ENCODE assay signal across 30 cellular contexts in the genomic region with DNA sequence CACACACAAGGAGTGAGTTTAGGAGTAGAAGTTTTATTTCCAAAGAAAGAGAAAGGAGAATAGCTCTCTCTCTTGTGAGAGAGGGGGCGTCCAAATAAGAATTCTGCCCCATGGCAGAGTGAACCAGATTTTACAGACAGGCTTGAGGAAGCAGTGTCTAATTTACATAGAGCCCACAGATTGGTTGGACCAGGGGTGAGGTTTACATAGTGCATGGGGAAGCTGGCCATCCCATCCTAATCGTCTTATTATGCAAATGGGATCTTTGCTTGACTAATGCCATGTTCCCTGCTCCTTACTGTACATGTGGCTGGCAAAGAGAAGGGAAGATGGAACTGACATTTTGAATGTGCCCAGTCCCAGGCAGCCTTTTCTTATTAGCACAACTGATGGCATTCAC.
DNase-seq lines count a peak whose midpoint lies in the region; ATAC-seq, FAIRE-seq and TF ChIP-seq lines count a peak whose summit lies in the region.
"Had no signal": no experiment of that assay in that cellular context is flagged by ENCODE, and none has a peak within 500 bp of the region (broad histone marks: within the 10 kb centered on the region; RNA-seq: fewer than 3 reads in every experiment).

No MANE protein-coding gene starts in this region.

- RAD21 ChIA-PET in GM12878 (lab: Charles Lee; ENCODE audit: unreplicated experiment) = interaction anchor here (0.7 to 3.9 kb wide), 6 partner anchors 46 to 505 kb away, joined by 4 to 40 read pairs (median 6); no protein-coding TSS in a partner anchor

- no peaks in the 10 kb centered on the region for H3K27me3 Mint-ChIP-seq in GM23338 (ENCODE audit: insufficient read depth, low read depth, poor library complexity)
- H3K27me3 Mint-ChIP-seq: activated B cell treated with CpG ODN at 0.5 μM for 24 hours; CD4-positive, CD25-positive, alpha-beta regulatory T cell; naive thymus-derived CD8-positive, alpha-beta T cell; stimulated activated naive CD8-positive, alpha-beta T cell treated with anti-CD3 and anti-CD28 coated beads, Interleukin-15, amount 100 ng/mL, for 72 hours had no signal

- H3K36me3 ChIP-seq in A673 (ENCODE audit: insufficient read depth, low read length, poor library complexity, severe bottlenecking) (no peaks in the 10 kb centered on the region), GM23338 (ENCODE audit: insufficient read depth) (no peaks in the 10 kb centered on the region; the same call in 1 of the 2 replicates), GM12878 (ENCODE audit: control insufficient read depth in 2 of 2, insufficient read depth in 2 of 2, low read length in 1 of 2) (no peaks in the 10 kb centered on the region), OCI-LY7 (ENCODE audit: insufficient read depth, low read length) (no peaks in the 10 kb centered on the region)
- H3K36me3 ChIP-seq: gastroesophageal sphincter, pancreas, upper lobe of right lung had no signal

- SMC1A ChIA-PET in GM12878 (lab: Charles Lee; ENCODE audit: uncharacterized antibody, unreplicated experiment) = interaction anchor here (0.6 to 2.9 kb wide), 7 partner anchors 110 to 1147 kb away, joined by 3 to 30 read pairs (median 5); no protein-coding TSS in a partner anchor

- H3K9me2 ChIP-seq in GM23338 (ENCODE audit: insufficient read depth) = no peaks in the 10 kb centered on the region
- no peaks in the 10 kb centered on the region for H3K9me2 ChIP-seq in OCI-LY7 (ENCODE audit: insufficient read depth, low read length)

- no peak overlapping the region for H3K4me3 ChIP-seq in A673 (ENCODE audit: low read depth, low read length, poor library complexity, severe bottlenecking)
- H3K4me3 ChIP-seq in GM23338 = no peak overlapping the region
- no peak overlapping the region for H3K4me3 ChIP-seq in GM12878
- no peak overlapping the region for H3K4me3 ChIP-seq in OCI-LY7 (ENCODE audit: low read depth, low read length, poor library complexity, severe bottlenecking)
- H3K4me3 ChIP-seq: gastroesophageal sphincter, GM23248, pancreas, upper lobe of right lung had no signal

- FAIRE-seq in GM12878 (lab: Jason Lieb, UNC) = no peak
- FAIRE-seq: GM18507, pancreas had no signal

- H2AFZ ChIP-seq in GM23338 (no peak overlapping the region), GM12878 (ENCODE audit: control insufficient read depth, low read depth, low read length) (no peak overlapping the region), OCI-LY7 (ENCODE audit: low read length) (no peak overlapping the region; the same call in 1 of the 2 replicates)
- H2AFZ ChIP-seq: GM23248 had no signal

- BruUV-seq in A673 (replicated peaks; lab: Mats Ljungman, UMichigan) (no TSS peak), GM12878 (replicated peaks; lab: Mats Ljungman, UMichigan) (no TSS peak), OCI-LY7 (replicated peaks; lab: Mats Ljungman, UMichigan) (no TSS peak)

- H3K9ac ChIP-seq in GM12878 (ENCODE audit: control insufficient read depth, insufficient read depth, low read length) = no peak overlapping the region
- H3K9ac ChIP-seq: GM23248 had no signal

- TF ChIP-seq POLR2A in GM12878 (IDR thresholded peaks at IDR 0.05; ENCODE audit: low read depth, low read length) = no peak

- no peak for TF ChIP-seq RAD21 in GM12878 (IDR thresholded peaks at IDR 0.05; ENCODE audit: insufficient read depth, low read depth, low read length)

- POLR2A ChIA-PET in A673 (lab: Charles Lee; ENCODE audit: low non-redundant PET) (no interaction called here), GM12878 (lab: Charles Lee) (no interaction called here), OCI-LY7 (lab: Charles Lee) (interaction anchor here (0.7 to 0.8 kb wide), 2 partner anchors 109 to 127 kb away, joined by 3 read pairs; no protein-coding TSS in a partner anchor)

- intact Hi-C loops in A673 (cut with micrococcal nuclease; ENCODE audit: unreplicated experiment) (loop anchor here (1.0 to 10.0 kb wide), 4 partner anchors 109 to 471 kb away; no protein-coding TSS in a partner anchor), GM12878 (cut with micrococcal nuclease; ENCODE audit: unreplicated experiment) (loop anchor here (1.0 to 5.0 kb wide), 7 partner anchors 49 to 503 kb away; no protein-coding TSS in a partner anchor), OCI-LY7 (cut with micrococcal nuclease; ENCODE audit: unreplicated experiment) (loop anchor here (1.0 to 5.0 kb wide), 6 partner anchors 48 to 502 kb away; no protein-coding TSS in a partner anchor)

- peaks cover 45% of the 10 kb centered on the region for H3K36me3 Mint-ChIP-seq in GM23338 (ENCODE audit: low read depth)
- H3K36me3 Mint-ChIP-seq: activated CD4-positive, alpha-beta memory T cell treated with anti-CD3 and anti-CD28 coated beads for 36 hours; CD4-positive, CD25-positive, alpha-beta regulatory T cell; naive thymus-derived CD8-positive, alpha-beta T cell had no signal

- H3K27ac ChIP-seq in A673 (ENCODE audit: low read depth, low read length, poor library complexity, severe bottlenecking) (no peak overlapping the region), GM23338 (ENCODE audit: low read depth) (no peak overlapping the region), GM12878 (ENCODE audit: control insufficient read depth, insufficient read depth) (no peak overlapping the region), OCI-LY7 (ENCODE audit: low read depth, low read length, poor library complexity, severe bottlenecking) (no peak overlapping the region)
- H3K27ac ChIP-seq: gastroesophageal sphincter, GM23248, pancreas, upper lobe of right lung had no signal

- in situ Hi-C loops in GM12878 (cut with MboI) = loop anchor here (5.0 kb wide), 2 partner anchors 108 to 228 kb away; no protein-coding TSS in a partner anchor

- H3K27me3 ChIP-seq in A673 (replicated peaks; ENCODE audit: insufficient read depth, low read depth, low read length, poor library complexity) (no peaks in the 10 kb centered on the region), GM23338 (ENCODE audit: insufficient read depth) (no peaks in the 10 kb centered on the region), GM12878 (replicated peaks in 1 of 2; ENCODE audit: control insufficient read depth in 2 of 2, insufficient read depth in 2 of 2, low read length in 1 of 2) (no peaks in the 10 kb centered on the region)
- H3K27me3 ChIP-seq: gastroesophageal sphincter, pancreas, upper lobe of right lung had no signal

- H3K4me1 ChIP-seq in A673 (ENCODE audit: insufficient read depth, low read length, poor library complexity, severe bottlenecking) = no peaks in the 10 kb centered on the region
- H3K4me1 ChIP-seq in GM23338 (ENCODE audit: insufficient read depth) = no peaks in the 10 kb centered on the region
- H3K4me1 ChIP-seq in GM12878 (ENCODE audit: control insufficient read depth, insufficient read depth, low read length) = no peaks in the 10 kb centered on the region
- H3K4me1 ChIP-seq in OCI-LY7 (ENCODE audit: insufficient read depth, low read length, poor library complexity, severe bottlenecking) = no peaks in the 10 kb centered on the region
- H3K4me1 ChIP-seq: gastroesophageal sphincter, upper lobe of right lung had no signal

- TF ChIP-seq EP300 in GM12878 (IDR thresholded peaks at IDR 0.05; ENCODE audit: borderline replicate concordance in 1 of 2, control insufficient read depth in 1 of 2, low read depth in 2 of 2, low read length in 2 of 2) = no peak

- H3K79me2 ChIP-seq in GM23338 (replicated peaks; ENCODE audit: insufficient read depth) = no peaks in the 10 kb centered on the region
- H3K79me2 ChIP-seq in GM12878 (ENCODE audit: control insufficient read depth, insufficient read depth, low read length) = no peaks in the 10 kb centered on the region
- H3K79me2 ChIP-seq in OCI-LY7 (ENCODE audit: insufficient read depth, low read depth, low read length) = no peaks in the 10 kb centered on the region

- ATAC-seq in GM23338 (peak; percentile 50), GM12878 (peak; percentile 30; the same call in 1 of the 3 replicates)
- ATAC-seq: gastroesophageal sphincter; naive thymus-derived CD8-positive, alpha-beta T cell; stimulated activated naive CD8-positive, alpha-beta T cell treated with anti-CD3 and anti-CD28 coated beads, Interleukin-15, amount 100 ng/mL, for 72 hours had no signal

- H3K4me2 ChIP-seq in GM23338 = no peak overlapping the region
- H3K4me2 ChIP-seq in GM12878 (ENCODE audit: control insufficient read depth, insufficient read depth) = no peak overlapping the region
- no peak overlapping the region for H3K4me2 ChIP-seq in OCI-LY7 (ENCODE audit: low read length)

- H4K20me1 ChIP-seq in GM23338 (replicated peaks; ENCODE audit: insufficient read depth) (no peaks in the 10 kb centered on the region), GM12878 (ENCODE audit: control insufficient read depth, insufficient read depth) (no peaks in the 10 kb centered on the region), OCI-LY7 (ENCODE audit: insufficient read depth, low read length) (no peaks in the 10 kb centered on the region)

- no peaks in the 10 kb centered on the region for H3K9me3 ChIP-seq in A673 (ENCODE audit: low read depth, low read length, poor library complexity, severe bottlenecking)
- no peaks in the 10 kb centered on the region; the same call in 2 of the 3 replicates for H3K9me3 ChIP-seq in GM12878 (replicated peaks; ENCODE audit: control insufficient read depth, insufficient read depth, low read length)
- no peaks in the 10 kb centered on the region for H3K9me3 ChIP-seq in OCI-LY7 (ENCODE audit: low read length)
- H3K9me3 ChIP-seq: pancreas, upper lobe of right lung had no signal

- peaks cover 3% of the 10 kb centered on the region for H3K4me1 Mint-ChIP-seq in GM23338
- H3K4me1 Mint-ChIP-seq: activated B cell treated with CpG ODN at 0.5 μM for 24 hours; CD4-positive, CD25-positive, alpha-beta regulatory T cell; naive thymus-derived CD8-positive, alpha-beta T cell had no signal

- CTCF ChIA-PET in A673 (lab: Charles Lee) = interaction anchor here (1.3 kb wide), 1 partner anchor 230 kb away, joined by 10 read pairs; no protein-coding TSS in a partner anchor
- CTCF ChIA-PET in GM12878 (lab: Yijun Ruan, JAX) = interaction anchor here (0.7 to 3.8 kb wide), 15 partner anchors 9 to 360 kb away, joined by 3 to 52 read pairs (median 4); no protein-coding TSS in a partner anchor
- CTCF ChIA-PET in OCI-LY7 (lab: Charles Lee; ENCODE audit: unreplicated experiment) = interaction anchor here (1.7 kb wide), 1 partner anchor 110 kb away, joined by 6 read pairs; no protein-coding TSS in a partner anchor

- H3K4me3 Mint-ChIP-seq in GM23338 = no peak overlapping the region
- H3K4me3 Mint-ChIP-seq: activated B cell treated with CpG ODN at 0.5 μM for 24 hours; activated CD4-positive, alpha-beta memory T cell treated with anti-CD3 and anti-CD28 coated beads for 36 hours; CD4-positive, CD25-positive, alpha-beta regulatory T cell; naive thymus-derived CD8-positive, alpha-beta T cell; stimulated activated naive CD8-positive, alpha-beta T cell treated with anti-CD3 and anti-CD28 coated beads, Interleukin-15, amount 100 ng/mL, for 72 hours had no signal

- TF ChIP-seq CTCF in A673 (conservative IDR thresholded peaks at IDR 0.05; ENCODE audit: low read depth, low read length) = no peak
- TF ChIP-seq CTCF in GM23338 (conservative IDR thresholded peaks at IDR 0.05; ENCODE audit: low read depth in 2 of 2) = no peak
- TF ChIP-seq CTCF in GM12878 (IDR thresholded peaks at IDR 0.05 in 2 of 3, conservative IDR thresholded peaks at IDR 0.05 in 1 of 3; ENCODE audit: control insufficient read depth in 2 of 3, extremely low read depth in 1 of 3, insufficient read depth in 1 of 3, low read depth in 3 of 3, low read length in 3 of 3) = no peak
- no peak for TF ChIP-seq CTCF in OCI-LY7 (conservative IDR thresholded peaks at IDR 0.05; ENCODE audit: low read length)

- H3K9me3 Mint-ChIP-seq in GM23338 = peaks cover 22% of the 10 kb centered on the region
- H3K9me3 Mint-ChIP-seq: activated B cell treated with CpG ODN at 0.5 μM for 24 hours; activated CD4-positive, alpha-beta memory T cell treated with anti-CD3 and anti-CD28 coated beads for 36 hours; stimulated activated naive CD8-positive, alpha-beta T cell treated with anti-CD3 and anti-CD28 coated beads, Interleukin-15, amount 100 ng/mL, for 72 hours had no signal

- H3F3A ChIP-seq in GM23338 (replicated peaks; ENCODE audit: low read depth) = no peaks in the 10 kb centered on the region

- DNase-seq in A673 (ENCODE audit: low spot score) (peak; percentile 13), GM23338 (ENCODE audit: low spot score) (peak; percentile 26), NCI-H82 treated with DMSO at 0.1 percent for 48 hours (lab: John Stamatoyannopoulos, UW; ENCODE audit: unreplicated experiment) (peak; percentile 68), GM12878 (ENCODE audit: low read depth, low spot score) (no peak), OCI-LY7 (ENCODE audit: low spot score) (no peak), T1000 (lab: John Stamatoyannopoulos, UW) (no peak), RPMI8226 (no peak), LoVo (ENCODE audit: low spot score) (no peak)
- DNase-seq: ACHN; activated B cell treated with CpG ODN at 0.5 μM for 24 hours; activated CD4-positive, alpha-beta memory T cell treated with anti-CD3 and anti-CD28 coated beads for 36 hours; activated naive CD4-positive, alpha-beta T cell treated with Interleukin-2 at 50 U/mL for 16 hours; activated T-cell treated with anti-CD3 and anti-CD28 coated beads, Interleukin-2, amount 50 U/mL, for 1 hour; amygdala; caudate nucleus; CD4-positive, CD25-positive, alpha-beta regulatory T cell; DMS79 treated with DMSO at 0.1 percent for 48 hours; erythroblast; GM23248; KG1; naive thymus-derived CD8-positive, alpha-beta T cell; NCI-H1436 treated with DMSO at 0.1 percent for 48 hours; NCI-H2227 treated with DMSO at 0.1 percent for 48 hours; pancreas; Right ventricle myocardium superior; stimulated activated CD4-positive, alpha-beta T cell treated with anti-CD3 and anti-CD28 coated beads, Interleukin-2, amount 100 ng/mL, for 24 hours; stimulated activated naive CD8-positive, alpha-beta T cell treated with anti-CD3 and anti-CD28 coated beads, Interleukin-15, amount 100 ng/mL, for 72 hours; upper lobe of right lung had no signal

- no peak overlapping the region for H3K27ac Mint-ChIP-seq in GM23338
- H3K27ac Mint-ChIP-seq: activated B cell treated with CpG ODN at 0.5 μM for 24 hours; activated CD4-positive, alpha-beta memory T cell treated with anti-CD3 and anti-CD28 coated beads for 36 hours; CD4-positive, CD25-positive, alpha-beta regulatory T cell; naive thymus-derived CD8-positive, alpha-beta T cell; stimulated activated naive CD8-positive, alpha-beta T cell treated with anti-CD3 and anti-CD28 coated beads, Interleukin-15, amount 100 ng/mL, for 72 hours had no signal

- WGBS in GM12878 (ENCODE audit: insufficient coverage, insufficient replicate concordance, low lambda C conversion rate, missing lambda C conversion rate) = 66% methylated on average over 2 of the region's 2 CpGs

Comparison
In these comparisons a context has a peak if more than half of its experiments do, and no peak if none do; other contexts are left out.
1. DNase-seq: peak in A673 (single experiment), GM23338 (single experiment) and NCI-H82 treated with DMSO at 0.1 percent for 48 hours (single experiment); none in GM12878 (single experiment), OCI-LY7 (single experiment), T1000 (single experiment), RPMI8226 (single experiment) and LoVo (single experiment).